In the genomic region with DNA sequence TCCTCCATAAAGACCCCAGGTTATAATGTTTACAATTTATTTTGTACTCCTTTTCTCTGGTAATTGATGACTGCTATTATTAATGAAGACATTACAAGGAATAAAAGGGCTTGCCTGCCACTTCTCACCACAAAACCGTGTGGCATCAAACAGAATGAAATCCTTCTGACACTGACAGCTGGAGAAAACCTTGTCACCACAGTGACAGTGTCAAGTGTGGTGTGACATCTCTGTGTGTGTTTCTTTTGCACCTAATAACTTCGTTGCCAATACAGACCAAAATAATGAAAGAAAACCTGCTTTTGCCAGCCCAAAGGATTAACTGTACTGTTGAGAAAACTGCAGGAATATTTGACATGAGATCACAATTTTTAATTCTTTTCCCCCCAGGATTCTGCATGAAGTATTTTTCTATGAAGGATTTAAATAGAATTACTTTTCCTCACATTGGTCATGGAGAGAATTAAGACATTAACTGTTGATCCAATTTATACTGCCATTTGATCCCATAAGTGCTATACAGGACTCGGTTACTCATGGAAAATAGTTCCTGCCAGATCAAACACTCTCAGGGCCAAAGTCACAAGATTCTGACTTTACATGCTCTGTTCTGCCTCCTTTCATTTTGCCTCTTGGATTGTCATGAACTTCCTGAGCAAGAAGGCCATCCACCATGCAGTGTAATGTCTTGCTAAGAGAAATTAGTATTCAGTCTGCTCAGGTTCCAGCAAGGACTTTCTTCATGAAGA, we compare ENCODE assay signal across 20 cellular contexts.
DNase-seq lines count a peak whose midpoint lies in the region; ATAC-seq and TF ChIP-seq lines count a peak whose summit lies in the region.
"Had no signal": no experiment of that assay in that cellular context is flagged by ENCODE, and none has a peak within 500 bp of the region (broad histone marks: within the 10 kb centered on the region; RNA-seq: fewer than 3 reads in every experiment).

No MANE protein-coding gene starts in this region.

- POLR2A ChIA-PET in activated CD4-positive, alpha-beta memory T cell treated with anti-CD3 and anti-CD28 coated beads for 36 hours (lab: Charles Lee): no interaction called here

- no peaks in the 10 kb centered on the region for H3K36me3 ChIP-seq in osteoblast (ENCODE audit: insufficient read depth, low read length)
- H3K36me3 ChIP-seq: colonic mucosa, uterus had no signal

- intact Hi-C loops in Right ventricle myocardium inferior (cut with DNase I) (no loop called here), cardiac septum (cut with DNase I) (no loop called here), left ventricle myocardium superior (cut with micrococcal nuclease) (no loop called here)
- intact Hi-C loops in activated CD4-positive, alpha-beta memory T cell treated with anti-CD3 and anti-CD28 coated beads for 36 hours (cut with micrococcal nuclease): no loop called here

- no peaks in the 10 kb centered on the region for H3K36me3 Mint-ChIP-seq in activated CD4-positive, alpha-beta memory T cell treated with anti-CD3 and anti-CD28 coated beads for 36 hours
- H3K36me3 Mint-ChIP-seq: activated naive CD4-positive, alpha-beta T cell treated with anti-CD3 and anti-CD28 coated beads, Interleukin-2, amount 50 U/mL, for 24 hours had no signal

- H3K27me3 Mint-ChIP-seq in activated CD4-positive, alpha-beta memory T cell treated with anti-CD3 and anti-CD28 coated beads for 36 hours: no peaks in the 10 kb centered on the region
- H3K27me3 Mint-ChIP-seq: activated naive CD4-positive, alpha-beta T cell treated with anti-CD3 and anti-CD28 coated beads, Interleukin-2, amount 50 U/mL, for 24 hours had no signal

- no peak overlapping the region for H3K4me3 ChIP-seq in osteoblast (ENCODE audit: insufficient read depth, low read length)
- H3K4me3 ChIP-seq: colonic mucosa, uterus had no signal

- no peaks in the 10 kb centered on the region for H3K27me3 ChIP-seq in osteoblast (ENCODE audit: insufficient read depth, low read length)
- H3K27me3 ChIP-seq: colonic mucosa, uterus had no signal

- no peak for TF ChIP-seq CTCF in osteoblast (IDR thresholded peaks at IDR 0.05; ENCODE audit: extremely low read depth, low read depth, low read length)

- peak; percentile 59 for ATAC-seq in Right ventricle myocardium inferior
- peak; percentile 78 for ATAC-seq in left ventricle myocardium superior
- ATAC-seq: activated T-cell treated with anti-CD3 and anti-CD28 coated beads, Interleukin-2, amount 50 U/mL, for 72 hours had no signal

- no peaks in the 10 kb centered on the region for H3K9me3 Mint-ChIP-seq in activated CD4-positive, alpha-beta memory T cell treated with anti-CD3 and anti-CD28 coated beads for 36 hours
- H3K9me3 Mint-ChIP-seq: activated naive CD4-positive, alpha-beta T cell treated with anti-CD3 and anti-CD28 coated beads, Interleukin-2, amount 50 U/mL, for 24 hours; activated T-cell treated with anti-CD3 and anti-CD28 coated beads, Interleukin-2, amount 50 U/mL, for 72 hours had no signal

- H2AFZ ChIP-seq in osteoblast (ENCODE audit: low read length): peak overlapping the region; percentile 10

- no peaks in the 10 kb centered on the region for H3K79me2 ChIP-seq in osteoblast (ENCODE audit: insufficient read depth, low read length)

- H3K27ac Mint-ChIP-seq in activated CD4-positive, alpha-beta memory T cell treated with anti-CD3 and anti-CD28 coated beads for 36 hours: no peak overlapping the region
- H3K27ac Mint-ChIP-seq: activated naive CD4-positive, alpha-beta T cell treated with anti-CD3 and anti-CD28 coated beads, Interleukin-2, amount 50 U/mL, for 24 hours; activated T-cell treated with anti-CD3 and anti-CD28 coated beads, Interleukin-2, amount 50 U/mL, for 72 hours had no signal

- CTCF ChIA-PET in activated CD4-positive, alpha-beta memory T cell treated with anti-CD3 and anti-CD28 coated beads for 36 hours (lab: Charles Lee): no interaction called here

- H3K4me1 Mint-ChIP-seq in activated CD4-positive, alpha-beta memory T cell treated with anti-CD3 and anti-CD28 coated beads for 36 hours (ENCODE audit: low read depth): peaks cover 6% of the 10 kb centered on the region

- no peak for DNase-seq in Right ventricle myocardium inferior (ENCODE audit: missing footprints)
- no peak for DNase-seq in cardiac septum (ENCODE audit: low spot score)
- DNase-seq in left ventricle myocardium superior: no peak
- DNase-seq in osteoblast (ENCODE audit: insufficient read length, low spot score, missing footprints): peak; percentile 42
- no peak for DNase-seq in activated effector memory CD4-positive, alpha-beta T cell treated with anti-CD3 and anti-CD28 coated beads, Interleukin-2, amount 50 U/mL, for 16 hours
- DNase-seq in NCI-H446 treated with DMSO at 0.1 percent for 48 hours (lab: John Stamatoyannopoulos, UW): no peak
- no peak for DNase-seq in activated CD4-positive, alpha-beta memory T cell treated with anti-CD3 and anti-CD28 coated beads for 36 hours
- no peak for DNase-seq in effector CD4-positive, alpha-beta T cell
- DNase-seq: activated CD8-positive, alpha-beta memory T cell treated with anti-CD3 and anti-CD28 coated beads for 24 hours; activated T-cell treated with anti-CD3 and anti-CD28 coated beads, Interleukin-2, amount 50 U/mL, for 72 hours; Caco-2; colonic mucosa; KG1; kidney glomerular epithelial cell; NCI-H187 treated with DMSO at 0.1 percent for 48 hours; NCI-H446; RPMI8226; T1000; uterus had no signal

- no peaks in the 10 kb centered on the region for H3K4me1 ChIP-seq in osteoblast (ENCODE audit: insufficient read depth, low read length)
- H3K4me1 ChIP-seq: uterus had no signal

- no peak overlapping the region for H3K4me3 Mint-ChIP-seq in activated CD4-positive, alpha-beta memory T cell treated with anti-CD3 and anti-CD28 coated beads for 36 hours
- H3K4me3 Mint-ChIP-seq: activated naive CD4-positive, alpha-beta T cell treated with anti-CD3 and anti-CD28 coated beads, Interleukin-2, amount 50 U/mL, for 24 hours; activated T-cell treated with anti-CD3 and anti-CD28 coated beads, Interleukin-2, amount 50 U/mL, for 72 hours had no signal

- no peak overlapping the region for H3K27ac ChIP-seq in osteoblast (ENCODE audit: low read depth, low read length)
- H3K27ac ChIP-seq: colonic mucosa, uterus had no signal

- no peaks in the 10 kb centered on the region for H3K9me3 ChIP-seq in osteoblast (ENCODE audit: low read depth, low read length)
- H3K9me3 ChIP-seq: Caco-2, colonic mucosa, uterus had no signal

- no peaks in the 10 kb centered on the region for H4K20me1 ChIP-seq in osteoblast (ENCODE audit: insufficient read depth, low read length)

- H3K4me2 ChIP-seq in osteoblast (ENCODE audit: insufficient read depth, low read length): no peak overlapping the region
